In the genomic region with DNA sequence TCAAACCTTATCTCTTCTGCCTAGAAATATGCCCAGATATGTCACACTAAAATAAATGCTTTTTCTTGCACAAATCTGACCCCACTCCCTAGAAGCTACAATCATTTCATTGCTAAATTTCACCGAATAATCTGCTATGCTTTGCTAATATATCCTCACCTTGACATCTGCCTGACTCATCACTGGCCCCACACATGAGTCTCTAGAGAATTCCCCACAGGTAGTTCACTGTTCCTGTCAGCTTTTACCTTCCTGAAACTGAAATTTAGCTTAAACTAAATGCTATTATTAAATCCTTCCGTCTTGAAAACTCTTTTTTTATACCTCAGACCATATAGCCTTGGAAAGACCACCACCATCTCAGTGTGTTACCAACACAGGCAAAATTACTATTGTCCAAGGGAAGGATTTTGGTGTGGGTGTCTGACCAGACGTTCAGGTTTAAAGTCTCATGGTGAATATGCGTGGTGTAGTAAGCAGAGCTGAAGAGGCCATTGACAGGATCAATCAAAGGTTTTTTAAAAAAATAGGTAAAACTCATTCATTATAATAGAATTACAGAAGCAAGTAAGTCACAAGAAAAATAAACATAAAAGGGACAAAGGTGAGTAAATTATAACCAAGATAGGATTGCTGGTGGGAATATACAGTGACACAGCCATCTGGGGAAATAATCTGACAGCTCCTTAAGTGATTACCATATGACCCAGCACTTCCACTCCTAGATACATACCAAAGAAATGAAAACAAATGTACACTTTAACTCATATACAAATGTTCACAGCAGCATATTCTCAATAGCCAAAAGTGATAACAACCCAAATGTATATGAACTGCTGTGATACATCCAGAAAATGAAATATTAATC, we compare ENCODE assay signal across 18 cellular contexts.
DNase-seq lines count a peak whose midpoint lies in the region; ATAC-seq, FAIRE-seq and TF ChIP-seq lines count a peak whose summit lies in the region.
"Had no signal": no experiment of that assay in that cellular context is flagged by ENCODE, and none has a peak within 500 bp of the region (broad histone marks: within the 10 kb centered on the region; RNA-seq: fewer than 3 reads in every experiment).

No MANE protein-coding gene starts in this region.

- H3K4me1 ChIP-seq in psoas muscle (peaks cover 5% of the 10 kb centered on the region), ascending aorta (peaks cover 0 to 2% of the 10 kb centered on the region in 2 donors)

- no peaks in the 10 kb centered on the region for H3K27me3 ChIP-seq in psoas muscle (ENCODE audit: insufficient read depth in 3 of 3, low read length in 2 of 3)
- H3K27me3 ChIP-seq in ascending aorta: no peaks in the 10 kb centered on the region
- H3K27me3 ChIP-seq: tibial artery had no signal

- WGBS in psoas muscle, 3 donors: 85 to 90% (median 86%) methylated on average over 4 of the region's 4 CpGs

- H3K4me3 ChIP-seq in fibroblast of mammary gland (ENCODE audit: control insufficient read depth, low read depth, low read length) (no peak overlapping the region), psoas muscle (no peak overlapping the region), ascending aorta (no peak overlapping the region)
- H3K4me3 ChIP-seq: tibial artery had no signal

- TF ChIP-seq CTCF in fibroblast of mammary gland (conservative IDR thresholded peaks at IDR 0.05; ENCODE audit: control insufficient read depth, insufficient read depth, low read depth, low read length) (no peak), psoas muscle (IDR thresholded peaks at IDR 0.05) (no peak), ascending aorta (IDR thresholded peaks at IDR 0.05) (no peak)

- no peak overlapping the region for H3K27ac ChIP-seq in psoas muscle
- no peak overlapping the region for H3K27ac ChIP-seq in ascending aorta
- H3K27ac ChIP-seq: C4-2B, tibial artery had no signal

- FAIRE-seq in GM18507 (lab: Jason Lieb, UNC): peak; percentile 36
- FAIRE-seq: colon, H1, small intestine had no signal

- no peaks in the 10 kb centered on the region for H3K9me3 ChIP-seq in psoas muscle
- H3K9me3 ChIP-seq in ascending aorta: no peaks in the 10 kb centered on the region
- H3K9me3 ChIP-seq: tibial artery had no signal

- H3K36me3 ChIP-seq in psoas muscle (ENCODE audit: insufficient read depth in 1 of 2, low read depth in 1 of 2): no peaks in the 10 kb centered on the region
- no peaks in the 10 kb centered on the region for H3K36me3 ChIP-seq in ascending aorta
- H3K36me3 ChIP-seq: tibial artery had no signal

- ATAC-seq in GM21360 (IDR thresholded peaks at IDR 0.05; ENCODE audit: unreplicated experiment): peak; percentile 48
- peak; percentile 70 for ATAC-seq in HG03565 (IDR thresholded peaks at IDR 0.05; ENCODE audit: unreplicated experiment)
- no peak for ATAC-seq in psoas muscle
- ATAC-seq: Right ventricle myocardium inferior had no signal

- intact Hi-C loops in psoas muscle (cut with DNase I): no loop called here
- intact Hi-C loops in ascending aorta (cut with DNase I): no loop called here

- DNase-seq in GM18507 (ENCODE audit: extremely low spot score, insufficient read length, low read depth) (peak; percentile 11), fibroblast of mammary gland (ENCODE audit: low read depth) (peak; percentile 10), psoas muscle (no peak), NCI-H2107 (lab: John Stamatoyannopoulos, UW) (no peak), ascending aorta (ENCODE audit: low spot score in 2 of 2) (no peak)
- DNase-seq in stimulated activated CD4-positive, alpha-beta T cell treated with anti-CD3 and anti-CD28 coated beads, Interleukin-15, amount 100 ng/mL, for 24 hours: no peak
- DNase-seq: activated CD4-positive, alpha-beta memory T cell treated with anti-CD3 and anti-CD28 coated beads for 36 hours; activated naive CD8-positive, alpha-beta T cell treated with anti-CD3 and anti-CD28 coated beads, Interleukin-2, amount 10 ng/mL, durations not matched to agents 7 days and 5 days; NCI-H1417 treated with DMSO at 0.1 percent for 48 hours; occipital lobe; small intestine; tibial artery had no signal

Comparison
In these comparisons a context has a peak if more than half of its experiments do, and no peak if none do; other contexts are left out.
1. DNase-seq: peak in GM18507 (single experiment) and fibroblast of mammary gland (single experiment); none in psoas muscle (0 of 2), stimulated activated CD4-positive, alpha-beta T cell treated with anti-CD3 and anti-CD28 coated beads, Interleukin-15, amount 100 ng/mL, for 24 hours (single experiment), NCI-H2107 (single experiment) and ascending aorta (0 of 2).
2. ATAC-seq: peak in GM21360 (single experiment) and HG03565 (single experiment); none in psoas muscle (0 of 4).